Comparison of ENCODE assay signal across 11 cellular contexts in genomic region chr18:57029761-57030160, GRCh38.
DNase-seq lines count a peak whose midpoint lies in the region; ATAC-seq and TF ChIP-seq lines count a peak whose summit lies in the region.
"Had no signal": no experiment of that assay in that cellular context is flagged by ENCODE, and none has a peak within 500 bp of the region (broad histone marks: within the 10 kb centered on the region; RNA-seq: fewer than 3 reads in every experiment).

No MANE protein-coding gene starts in this region.

- TF ChIP-seq CTCF in RWPE2 (IDR thresholded peaks at IDR 0.05; ENCODE audit: poor library complexity, severe bottlenecking) (peak; percentile 24), mesothelial cell of epicardium (IDR thresholded peaks at IDR 0.05; ENCODE audit: unreplicated experiment) (no peak), suprapubic skin (IDR thresholded peaks at IDR 0.05) (no peak)

- peaks cover 5% of the 10 kb centered on the region for H3K36me3 Mint-ChIP-seq in mesothelial cell of epicardium

- H3K4me1 Mint-ChIP-seq in mesothelial cell of epicardium: peaks cover 4% of the 10 kb centered on the region

- H3K27me3 ChIP-seq in RWPE2 (ENCODE audit: insufficient read depth, poor library complexity, severe bottlenecking): no peaks in the 10 kb centered on the region
- H3K27me3 ChIP-seq in suprapubic skin: no peaks in the 10 kb centered on the region
- H3K27me3 ChIP-seq: cardiac muscle cell had no signal

- H3K4me1 ChIP-seq in RWPE2 (ENCODE audit: insufficient read depth, poor library complexity, severe bottlenecking): no peaks in the 10 kb centered on the region
- no peaks in the 10 kb centered on the region for H3K4me1 ChIP-seq in suprapubic skin

- H3K9me3 ChIP-seq in RWPE2 (ENCODE audit: severe bottlenecking): no peaks in the 10 kb centered on the region
- no peaks in the 10 kb centered on the region for H3K9me3 ChIP-seq in suprapubic skin

- H3K36me3 ChIP-seq in RWPE2 (ENCODE audit: low read depth) (no peaks in the 10 kb centered on the region), suprapubic skin (peaks cover 33% of the 10 kb centered on the region)

- TF ChIP-seq POLR2A in suprapubic skin (IDR thresholded peaks at IDR 0.05): no peak

- ATAC-seq in RWPE2 (ENCODE audit: low read depth): 0 out of 3 replicates have a peak, but pooled peaks have one; percentile 48
- ATAC-seq: activated T-cell treated with anti-CD3 and anti-CD28 coated beads, Interleukin-2, amount 50 U/mL, for 72 hours; stimulated activated naive CD8-positive, alpha-beta T cell treated with anti-CD3 and anti-CD28 coated beads, Interleukin-15, Interleukin-2, amounts not matched to agents 100 U/mL and 50 U/mL, for 24 hours had no signal

- H3K4me3 ChIP-seq in RWPE2 (ENCODE audit: severe bottlenecking): no peak overlapping the region
- H3K4me3 ChIP-seq in suprapubic skin: no peak overlapping the region
- H3K4me3 ChIP-seq: cardiac muscle cell had no signal

- H3K27ac Mint-ChIP-seq in mesothelial cell of epicardium: no peak overlapping the region
- H3K27ac Mint-ChIP-seq: activated T-cell treated with anti-CD3 and anti-CD28 coated beads, Interleukin-2, amount 50 U/mL, for 72 hours had no signal

- 96% methylated on average over 5 of the region's 5 CpGs for WGBS in suprapubic skin

- H3K9me3 Mint-ChIP-seq in mesothelial cell of epicardium: no peaks in the 10 kb centered on the region
- H3K9me3 Mint-ChIP-seq: activated T-cell treated with anti-CD3 and anti-CD28 coated beads, Interleukin-2, amount 50 U/mL, for 72 hours had no signal

- DNase-seq in DMS53 (lab: John Stamatoyannopoulos, UW) (peak; percentile 55), NCI-H1092 (lab: John Stamatoyannopoulos, UW) (peak; percentile 41), RWPE2 (ENCODE audit: low spot score) (no peak), iPS DF 4.7 (ENCODE audit: extremely low read depth, low spot score) (peak; percentile 11), mesothelial cell of epicardium (ENCODE audit: low spot score in 2 of 2, unreplicated experiment in 2 of 2) (no peak), islet precursor cell (no peak), suprapubic skin (ENCODE audit: low spot score in 2 of 2) (no peak), NOMO-1 treated with DMSO at 0.1 percent for 48 hours (lab: John Stamatoyannopoulos, UW; ENCODE audit: unreplicated experiment) (no peak)
- DNase-seq: activated T-cell treated with anti-CD3 and anti-CD28 coated beads, Interleukin-2, amount 50 U/mL, for 72 hours; stimulated activated naive CD8-positive, alpha-beta T cell treated with anti-CD3 and anti-CD28 coated beads, Interleukin-15, Interleukin-2, amounts not matched to agents 100 U/mL and 50 U/mL, for 24 hours had no signal

- no peak for TF ChIP-seq EP300 in suprapubic skin (IDR thresholded peaks at IDR 0.05)

- H3K27me3 Mint-ChIP-seq in mesothelial cell of epicardium (ENCODE audit: low read depth): no peaks in the 10 kb centered on the region

- H3K27ac ChIP-seq in RWPE2 (ENCODE audit: poor library complexity, severe bottlenecking) (no peak overlapping the region), suprapubic skin (no peak overlapping the region)
- H3K27ac ChIP-seq: cardiac muscle cell had no signal

- H3K4me3 Mint-ChIP-seq in mesothelial cell of epicardium: no peak overlapping the region
- H3K4me3 Mint-ChIP-seq: activated T-cell treated with anti-CD3 and anti-CD28 coated beads, Interleukin-2, amount 50 U/mL, for 72 hours had no signal

Comparison
In these comparisons a context has a peak if more than half of its experiments do, and no peak if none do; other contexts are left out.
1. DNase-seq: peak in DMS53 (single experiment), NCI-H1092 (single experiment) and iPS DF 4.7 (single experiment); none in RWPE2 (single experiment), mesothelial cell of epicardium (0 of 2), islet precursor cell (single experiment), suprapubic skin (0 of 2) and NOMO-1 treated with DMSO at 0.1 percent for 48 hours (single experiment).